ENCODE assay signal across 1 cellular context in the genomic region with DNA sequence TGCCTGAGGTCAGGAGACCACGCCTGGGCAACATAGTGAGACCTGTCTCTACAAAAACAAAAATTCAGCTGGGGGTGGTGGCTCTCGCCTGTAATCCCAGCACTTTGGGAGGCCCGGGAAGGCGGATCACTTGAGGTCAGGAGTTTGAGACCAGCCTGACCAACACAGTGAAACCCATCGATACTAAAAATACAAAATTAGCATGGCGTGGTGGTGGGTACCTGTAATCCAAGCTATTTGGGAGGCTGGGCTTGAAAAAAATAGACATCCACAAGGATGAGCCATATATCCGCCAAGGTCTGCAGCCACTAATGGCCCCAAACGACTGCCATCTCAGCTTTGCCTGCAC.
A peak's percentile ranks its signal among the peaks of the same experiment; 100 is the strongest.
TF ChIP-seq lines count a peak whose summit lies in the region.

No MANE protein-coding gene starts in this region.

TF ChIP-seq in H1, 55 proteins besides CTCF, POLR2A, EP300 and RAD21:
- TF ChIP-seq TBP (IDR thresholded peaks at IDR 0.05; ENCODE audit: low read depth, low read length) (no peak; the same call in 1 of the 2 replicates), TEAD4 (IDR thresholded peaks at IDR 0.05; ENCODE audit: low read depth, low read length) (no peak), SIRT6 (IDR thresholded peaks at IDR 0.05; ENCODE audit: low read length) (no peak)
- TF ChIP-seq, protein P1, sequence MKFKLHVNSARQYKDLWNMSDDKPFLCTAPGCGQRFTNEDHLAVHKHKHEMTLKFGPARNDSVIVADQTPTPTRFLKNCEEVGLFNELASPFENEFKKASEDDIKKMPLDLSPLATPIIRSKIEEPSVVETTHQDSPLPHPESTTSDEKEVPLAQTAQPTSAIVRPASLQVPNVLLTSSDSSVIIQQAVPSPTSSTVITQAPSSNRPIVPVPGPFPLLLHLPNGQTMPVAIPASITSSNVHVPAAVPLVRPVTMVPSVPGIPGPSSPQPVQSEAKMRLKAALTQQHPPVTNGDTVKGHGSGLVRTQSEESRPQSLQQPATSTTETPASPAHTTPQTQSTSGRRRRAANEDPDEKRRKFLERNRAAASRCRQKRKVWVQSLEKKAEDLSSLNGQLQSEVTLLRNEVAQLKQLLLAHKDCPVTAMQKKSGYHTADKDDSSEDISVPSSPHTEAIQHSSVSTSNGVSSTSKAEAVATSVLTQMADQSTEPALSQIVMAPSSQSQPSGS (IDR thresholded peaks at IDR 0.05; ENCODE audit: low read length): peak; percentile 53; the same call in 1 of the 2 replicates
TF ChIP-seq in H1: peak in this region for 1.
